ENCODE assay signal across 8 cellular contexts in the genomic region with DNA sequence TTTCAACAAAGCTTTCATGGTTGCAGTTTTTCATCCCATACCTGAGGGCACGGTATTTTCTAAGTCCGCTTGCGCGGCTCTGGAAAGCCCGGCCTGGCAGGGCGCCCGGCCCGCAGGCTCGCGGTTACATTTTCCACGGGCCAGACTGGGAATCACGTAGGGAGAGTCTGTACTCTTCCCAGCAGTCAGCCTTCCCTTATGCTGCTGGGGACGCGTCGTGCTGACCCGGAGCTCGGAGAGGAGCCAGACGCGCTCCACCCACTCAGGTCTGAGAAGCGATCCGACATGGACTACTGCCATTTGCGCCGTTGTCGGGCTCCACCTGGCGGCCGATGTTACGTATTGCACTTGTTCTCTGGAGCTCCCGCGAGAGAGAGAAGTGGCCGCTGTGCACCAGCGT.
DNase-seq lines count a peak whose midpoint lies in the region; ATAC-seq, FAIRE-seq and TF ChIP-seq lines count a peak whose summit lies in the region.
"Not testable (repeated sequence)": the region's sequence is repeated elsewhere in the genome, so short reads cannot be mapped to it uniquely, and the experiment has no call there.

No MANE protein-coding gene starts in this region.

- H3K9me3 ChIP-seq in MG63 = not testable (repeated sequence)

- FAIRE-seq in G401.6 (lab: Jason Lieb, UNC) = peak; percentile 21

- H3K4me1 Mint-ChIP-seq in naive thymus-derived CD8-positive, alpha-beta T cell; stimulated activated naive CD8-positive, alpha-beta T cell treated with anti-CD3 and anti-CD28 coated beads, Interleukin-15, amount 100 ng/mL, for 72 hours: not testable (repeated sequence)

- H3K27ac Mint-ChIP-seq in activated naive CD4-positive, alpha-beta T cell treated with anti-CD3 and anti-CD28 coated beads, Interleukin-2, amount 50 U/mL, for 72 hours; naive thymus-derived CD8-positive, alpha-beta T cell; stimulated activated naive CD8-positive, alpha-beta T cell treated with anti-CD3 and anti-CD28 coated beads, Interleukin-15, amount 100 ng/mL, for 72 hours: not testable (repeated sequence)

- TF ChIP-seq CTCF in fibroblast of villous mesenchyme (IDR thresholded peaks at IDR 0.05; ENCODE audit: insufficient read depth, low read depth, low read length) = not testable (repeated sequence)

- H3K4me3 ChIP-seq in MG63 = not testable (repeated sequence)
- peak overlapping the region; percentile 26 for H3K4me3 ChIP-seq in fibroblast of villous mesenchyme (ENCODE audit: low read depth, low read length)

- H3K9me3 Mint-ChIP-seq in activated naive CD4-positive, alpha-beta T cell treated with anti-CD3 and anti-CD28 coated beads, Interleukin-2, amount 50 U/mL, for 72 hours; naive thymus-derived CD8-positive, alpha-beta T cell; stimulated activated naive CD8-positive, alpha-beta T cell treated with anti-CD3 and anti-CD28 coated beads, Interleukin-15, amount 100 ng/mL, for 72 hours: not testable (repeated sequence)

- H3K27me3 Mint-ChIP-seq in naive thymus-derived CD8-positive, alpha-beta T cell; stimulated activated naive CD8-positive, alpha-beta T cell treated with anti-CD3 and anti-CD28 coated beads, Interleukin-15, amount 100 ng/mL, for 72 hours: not testable (repeated sequence)

- H3K27me3 ChIP-seq in MG63 = not testable (repeated sequence)

- H3K36me3 ChIP-seq in MG63 = not testable (repeated sequence)

- peak; percentile 15 for DNase-seq in MG63
- peak in 1 of 2 donors; percentile 32 for DNase-seq in activated naive CD4-positive, alpha-beta T cell treated with anti-CD3 and anti-CD28 coated beads, Interleukin-2, amount 50 U/mL, for 72 hours (ENCODE audit: low spot score in 2 of 2)
- not testable (repeated sequence) for DNase-seq in fibroblast of villous mesenchyme (ENCODE audit: low read depth)
- peak in 5 of 10 donors; percentile 27 to 66 (median 49) for DNase-seq in naive thymus-derived CD8-positive, alpha-beta T cell
- DNase-seq in stimulated activated naive CD8-positive, alpha-beta T cell treated with anti-CD3 and anti-CD28 coated beads, Interleukin-15, amount 100 ng/mL, for 72 hours = peak; percentile 35 to 47

- ATAC-seq in GM19468 (IDR thresholded peaks at IDR 0.05; ENCODE audit: extremely low read depth, unreplicated experiment) (peak; percentile 99), HG02943 (IDR thresholded peaks at IDR 0.05; ENCODE audit: low read depth, unreplicated experiment) (peak; percentile 99)
- peak; percentile 95 to 97 for ATAC-seq in activated naive CD4-positive, alpha-beta T cell treated with anti-CD3 and anti-CD28 coated beads, Interleukin-2, amount 50 U/mL, for 72 hours
- ATAC-seq in naive thymus-derived CD8-positive, alpha-beta T cell = peak; percentile 98 to 99
- ATAC-seq in stimulated activated naive CD8-positive, alpha-beta T cell treated with anti-CD3 and anti-CD28 coated beads, Interleukin-15, amount 100 ng/mL, for 72 hours = peak; percentile 97

- POLR2A ChIA-PET in naive thymus-derived CD8-positive, alpha-beta T cell (lab: Charles Lee) = not testable (repeated sequence)

- not testable (repeated sequence) for H3K4me3 Mint-ChIP-seq in naive thymus-derived CD8-positive, alpha-beta T cell; stimulated activated naive CD8-positive, alpha-beta T cell treated with anti-CD3 and anti-CD28 coated beads, Interleukin-15, amount 100 ng/mL, for 72 hours

- not testable (repeated sequence) for H3K36me3 Mint-ChIP-seq in activated naive CD4-positive, alpha-beta T cell treated with anti-CD3 and anti-CD28 coated beads, Interleukin-2, amount 50 U/mL, for 72 hours; naive thymus-derived CD8-positive, alpha-beta T cell
